In the genomic region with DNA sequence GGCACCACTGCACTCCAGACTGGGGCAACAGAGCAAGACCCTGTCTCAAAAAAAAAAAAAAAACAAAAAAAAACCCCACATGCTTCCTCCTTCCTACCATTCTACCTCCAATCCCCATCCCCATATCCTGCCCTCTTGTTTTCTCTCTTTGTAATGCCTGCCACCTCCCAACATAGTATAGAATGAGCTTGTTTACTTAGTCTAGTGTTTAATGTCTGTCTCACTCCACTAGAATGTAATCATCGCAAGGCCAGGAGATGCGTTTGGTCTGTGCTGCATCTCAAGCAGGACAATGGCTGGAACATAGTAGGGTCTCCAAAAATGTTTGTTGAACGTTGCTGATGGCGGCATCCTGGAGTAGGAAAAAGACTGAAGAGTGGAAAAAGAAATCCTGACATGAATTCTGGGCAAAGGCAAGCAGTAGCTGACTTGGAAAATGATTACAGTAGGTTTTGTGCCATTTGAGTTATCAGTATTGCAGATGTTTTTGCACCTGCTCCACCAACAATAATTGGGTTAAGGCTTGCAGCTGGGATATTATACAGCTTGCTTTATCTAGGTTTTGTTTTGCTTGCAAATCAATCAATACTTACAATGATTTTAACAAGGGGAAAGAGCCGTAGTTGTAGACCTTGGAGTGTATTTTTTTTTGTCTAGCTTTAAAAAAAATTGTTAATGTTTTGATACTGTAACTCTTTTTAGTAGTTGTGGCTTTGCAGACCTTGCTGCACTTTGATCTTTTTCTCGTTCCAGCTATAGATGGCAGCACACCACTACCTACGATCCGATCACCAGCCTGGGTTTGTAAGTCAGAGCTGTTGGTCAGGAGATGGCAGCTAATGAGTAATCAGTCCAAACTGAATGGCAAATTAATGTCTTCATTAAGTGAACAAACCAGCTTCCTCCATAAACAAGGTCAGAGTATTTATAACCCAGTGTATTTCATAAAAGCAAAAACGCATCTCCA, we compare ENCODE assay signal across 12 cellular contexts.
DNase-seq lines count a peak whose midpoint lies in the region; ATAC-seq and TF ChIP-seq lines count a peak whose summit lies in the region.
"Had no signal": no experiment of that assay in that cellular context is flagged by ENCODE, and none has a peak within 500 bp of the region (broad histone marks: within the 10 kb centered on the region; RNA-seq: fewer than 3 reads in every experiment).

No MANE protein-coding gene starts in this region.

- H3K4me1 Mint-ChIP-seq in mesothelial cell of epicardium: peaks cover 4% of the 10 kb centered on the region

- no peaks in the 10 kb centered on the region for H3K27me3 Mint-ChIP-seq in mesothelial cell of epicardium (ENCODE audit: low read depth)

- no peak overlapping the region for H3K4me3 ChIP-seq in epithelial cell of esophagus (ENCODE audit: low read length)
- H3K4me3 ChIP-seq: colonic mucosa, GM23248, right atrium auricular region had no signal

- TF ChIP-seq CTCF in epithelial cell of esophagus (IDR thresholded peaks at IDR 0.05; ENCODE audit: insufficient read depth, low read depth, low read length, missing control alignments) (peak; percentile 24), mesothelial cell of epicardium (IDR thresholded peaks at IDR 0.05; ENCODE audit: unreplicated experiment) (no peak)

- H3K9me3 Mint-ChIP-seq in mesothelial cell of epicardium: peaks cover 8% of the 10 kb centered on the region

- no peak for ATAC-seq in GM18861 (IDR thresholded peaks at IDR 0.05; ENCODE audit: unreplicated experiment)

- no peak overlapping the region for H3K4me3 Mint-ChIP-seq in mesothelial cell of epicardium

- H3K27ac Mint-ChIP-seq in mesothelial cell of epicardium: no peak overlapping the region

- peaks cover 29% of the 10 kb centered on the region for H3K36me3 Mint-ChIP-seq in mesothelial cell of epicardium

- peak; percentile 6 for DNase-seq in SIG-M5 treated with dmso at 0.1 percent for 504 hours (lab: John Stamatoyannopoulos, UW; ENCODE audit: unreplicated experiment)
- no peak for DNase-seq in SIG-M5 (lab: John Stamatoyannopoulos, UW)
- peak; percentile 29 for DNase-seq in NCI-H69 (lab: John Stamatoyannopoulos, UW)
- DNase-seq in epithelial cell of esophagus (ENCODE audit: low read depth): peak; percentile 35
- DNase-seq in renal cortical epithelial cell (ENCODE audit: low read depth): peak; percentile 75
- no peak for DNase-seq in mesothelial cell of epicardium (ENCODE audit: low spot score in 2 of 2, unreplicated experiment in 2 of 2)
- DNase-seq in NOMO-1 (lab: John Stamatoyannopoulos, UW; ENCODE audit: unreplicated experiment in 2 of 2): no peak
- DNase-seq: activated CD8-positive, alpha-beta memory T cell treated with anti-CD3 and anti-CD28 coated beads, Interleukin-2, amount 50 U/mL, for 48 hours; colonic mucosa; GM23248 had no signal

Comparison
In these comparisons a context has a peak if more than half of its experiments do, and no peak if none do; other contexts are left out.
1. DNase-seq: peak in SIG-M5 treated with dmso at 0.1 percent for 504 hours (single experiment), NCI-H69 (single experiment), epithelial cell of esophagus (single experiment) and renal cortical epithelial cell (single experiment); none in SIG-M5 (single experiment), mesothelial cell of epicardium (0 of 2) and NOMO-1 (0 of 2).